14 cellular contexts compared by ENCODE assay signal in the genomic region with DNA sequence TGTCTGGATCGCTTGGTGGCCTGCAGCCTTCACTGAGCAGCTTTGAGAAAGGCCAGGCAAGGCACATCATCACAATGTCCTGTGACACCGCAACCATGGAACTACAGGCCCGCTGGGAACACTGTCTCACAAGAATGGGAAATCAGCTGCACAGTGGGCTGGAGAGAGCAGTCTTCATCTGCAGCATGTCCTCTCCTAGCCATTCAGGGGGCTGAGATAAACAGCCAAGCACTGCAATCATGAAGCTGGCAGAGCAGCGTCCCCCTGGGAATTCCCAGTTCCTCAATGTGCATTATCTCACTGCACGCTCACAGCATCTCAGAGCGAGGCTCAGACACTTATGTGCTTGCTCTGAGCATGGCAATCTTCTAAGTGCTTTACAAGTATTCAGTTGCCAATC. TPM values are rescaled to one million over a fixed set of nuclear protein-coding genes. Genes with fewer than 3 reads are reported as not detected.
DNase-seq lines count a peak whose midpoint lies in the region; ATAC-seq, FAIRE-seq and TF ChIP-seq lines count a peak whose summit lies in the region.
"Had no signal": no experiment of that assay in that cellular context is flagged by ENCODE, and none has a peak within 500 bp of the region (broad histone marks: within the 10 kb centered on the region; RNA-seq: fewer than 3 reads in every experiment).

No MANE protein-coding gene starts in this region.

- no peak for ATAC-seq in left colon
- ATAC-seq: PC-3; stimulated activated naive CD8-positive, alpha-beta T cell treated with anti-CD3 and anti-CD28 coated beads, Interleukin-15, Interleukin-2, amounts not matched to agents 100 U/mL and 50 U/mL, for 24 hours had no signal

- no peaks in the 10 kb centered on the region for H3K27me3 Mint-ChIP-seq in activated CD4-positive, alpha-beta memory T cell treated with anti-CD3 and anti-CD28 coated beads, Interleukin-2, amount 10 ng/mL, durations not matched to agents 7 days and 5 days
- H3K27me3 Mint-ChIP-seq in activated CD4-positive, alpha-beta memory T cell treated with anti-CD3 and anti-CD28 coated beads for 36 hours, result peaks cover 2% of the 10 kb centered on the region
- H3K27me3 Mint-ChIP-seq in activated T-helper 1 cell treated with anti-CD3 and anti-CD28 coated beads, Interleukin-12 subunit alpha, Interleukin-12 subunit beta, Interleukin-2, Interleukin-4 antibody, amounts not matched to agents 30 ng/mL and 10 ng/mL and 1 ng/mL, durations not matched to agents 14 hours and 24 hours and 36 hours (ENCODE audit: insufficient read depth), result no peaks in the 10 kb centered on the region
- H3K27me3 Mint-ChIP-seq: B cell had no signal

- 84 to 89% methylated on average over 6 of the region's 6 CpGs for WGBS in GM23248 (ENCODE audit: low coverage in 1 of 2, low lambda C conversion rate in 2 of 2, missing lambda C conversion rate in 2 of 2), 2 experiments

- H2AFZ ChIP-seq in GM23248 (no peak overlapping the region), osteoblast (ENCODE audit: low read length) (no peak overlapping the region)

- H3K36me3 Mint-ChIP-seq in activated CD4-positive, alpha-beta memory T cell treated with anti-CD3 and anti-CD28 coated beads, Interleukin-2, amount 10 ng/mL, durations not matched to agents 7 days and 5 days (ENCODE audit: low read depth), result peaks cover 76% of the 10 kb centered on the region
- H3K36me3 Mint-ChIP-seq in activated CD4-positive, alpha-beta memory T cell treated with anti-CD3 and anti-CD28 coated beads for 36 hours, result peaks cover 31% of the 10 kb centered on the region
- H3K36me3 Mint-ChIP-seq in activated T-helper 1 cell treated with anti-CD3 and anti-CD28 coated beads, Interleukin-12 subunit alpha, Interleukin-12 subunit beta, Interleukin-2, Interleukin-4 antibody, amounts not matched to agents 30 ng/mL and 10 ng/mL and 1 ng/mL, durations not matched to agents 14 hours and 24 hours and 36 hours (ENCODE audit: low read depth), result peaks cover 42% of the 10 kb centered on the region

- no peaks in the 10 kb centered on the region for H4K20me1 ChIP-seq in GM23248 (ENCODE audit: insufficient read depth)
- no peaks in the 10 kb centered on the region for H4K20me1 ChIP-seq in osteoblast (ENCODE audit: insufficient read depth, low read length)

- no peak for FAIRE-seq in H54 (lab: Jason Lieb, UNC)

- H3K4me2 ChIP-seq in GM23248 (ENCODE audit: unreplicated experiment) (no peak overlapping the region), osteoblast (ENCODE audit: insufficient read depth, low read length) (no peak overlapping the region)
- H3K4me2 ChIP-seq: KMS-11 had no signal

- peak overlapping the region; percentile 84 for H3K4me3 Mint-ChIP-seq in activated CD4-positive, alpha-beta memory T cell treated with anti-CD3 and anti-CD28 coated beads, Interleukin-2, amount 10 ng/mL, durations not matched to agents 7 days and 5 days
- no peak overlapping the region for H3K4me3 Mint-ChIP-seq in activated CD4-positive, alpha-beta memory T cell treated with anti-CD3 and anti-CD28 coated beads for 36 hours
- H3K4me3 Mint-ChIP-seq in activated T-helper 1 cell treated with anti-CD3 and anti-CD28 coated beads, Interleukin-12 subunit alpha, Interleukin-12 subunit beta, Interleukin-2, Interleukin-4 antibody, amounts not matched to agents 30 ng/mL and 10 ng/mL and 1 ng/mL, durations not matched to agents 14 hours and 24 hours and 36 hours, result peak overlapping the region; percentile 74

- in situ Hi-C loops in GM23248 (cut with MboI), result no loop called here

- H3K27ac ChIP-seq in GM23248, result no peak overlapping the region
- H3K27ac ChIP-seq in osteoblast (ENCODE audit: low read depth, low read length), result no peak overlapping the region
- H3K27ac ChIP-seq: KMS-11 had no signal

- no peaks in the 10 kb centered on the region for H3K36me3 ChIP-seq in GM23248 (ENCODE audit: low read depth)
- H3K36me3 ChIP-seq in osteoblast (ENCODE audit: insufficient read depth, low read length), result no peaks in the 10 kb centered on the region

- intact Hi-C loops in activated CD4-positive, alpha-beta memory T cell treated with anti-CD3 and anti-CD28 coated beads for 36 hours (cut with micrococcal nuclease), result loop anchor here (2.0 kb wide), 1 partner anchor 29 kb away; no protein-coding TSS in a partner anchor
- intact Hi-C loops in activated T-helper 1 cell treated with anti-CD3 and anti-CD28 coated beads, Interleukin-12 subunit alpha, Interleukin-12 subunit beta, Interleukin-2, Interleukin-4 antibody, amounts not matched to agents 30 ng/mL and 10 ng/mL and 1 ng/mL, durations not matched to agents 14 hours and 24 hours and 36 hours (cut with micrococcal nuclease), result no loop called here
- intact Hi-C loops in left colon (cut with DNase I, micrococcal nuclease), result no loop called here

- no peak overlapping the region for H3K4me3 ChIP-seq in GM23248
- no peak overlapping the region for H3K4me3 ChIP-seq in osteoblast (ENCODE audit: insufficient read depth, low read length)

- H3K27ac Mint-ChIP-seq in activated CD4-positive, alpha-beta memory T cell treated with anti-CD3 and anti-CD28 coated beads, Interleukin-2, amount 10 ng/mL, durations not matched to agents 7 days and 5 days, result peak overlapping the region; percentile 84
- no peak overlapping the region for H3K27ac Mint-ChIP-seq in activated CD4-positive, alpha-beta memory T cell treated with anti-CD3 and anti-CD28 coated beads for 36 hours
- H3K27ac Mint-ChIP-seq in activated T-helper 1 cell treated with anti-CD3 and anti-CD28 coated beads, Interleukin-12 subunit alpha, Interleukin-12 subunit beta, Interleukin-2, Interleukin-4 antibody, amounts not matched to agents 30 ng/mL and 10 ng/mL and 1 ng/mL, durations not matched to agents 14 hours and 24 hours and 36 hours, result no peak overlapping the region
- H3K27ac Mint-ChIP-seq: B cell had no signal

- H3K9ac ChIP-seq in GM23248, result no peak overlapping the region
- H3K9ac ChIP-seq: KMS-11 had no signal

- H3K4me1 Mint-ChIP-seq in activated CD4-positive, alpha-beta memory T cell treated with anti-CD3 and anti-CD28 coated beads, Interleukin-2, amount 10 ng/mL, durations not matched to agents 7 days and 5 days, result peaks cover 65% of the 10 kb centered on the region
- H3K4me1 Mint-ChIP-seq in activated CD4-positive, alpha-beta memory T cell treated with anti-CD3 and anti-CD28 coated beads for 36 hours (ENCODE audit: low read depth), result peaks cover 7% of the 10 kb centered on the region
- H3K4me1 Mint-ChIP-seq in activated T-helper 1 cell treated with anti-CD3 and anti-CD28 coated beads, Interleukin-12 subunit alpha, Interleukin-12 subunit beta, Interleukin-2, Interleukin-4 antibody, amounts not matched to agents 30 ng/mL and 10 ng/mL and 1 ng/mL, durations not matched to agents 14 hours and 24 hours and 36 hours (ENCODE audit: low read depth), result peaks cover 57% of the 10 kb centered on the region

- H3K4me1 ChIP-seq in GM23248 (ENCODE audit: insufficient read depth), result no peaks in the 10 kb centered on the region
- peaks cover 6% of the 10 kb centered on the region for H3K4me1 ChIP-seq in osteoblast (ENCODE audit: insufficient read depth, low read length)

- peaks cover 37% of the 10 kb centered on the region for H3K27me3 ChIP-seq in GM23248 (replicated peaks; ENCODE audit: insufficient read depth)
- H3K27me3 ChIP-seq in osteoblast (ENCODE audit: insufficient read depth, low read length), result peaks cover 12% of the 10 kb centered on the region

- POLR2A ChIA-PET in activated CD4-positive, alpha-beta memory T cell treated with anti-CD3 and anti-CD28 coated beads, Interleukin-2, amount 10 ng/mL, durations not matched to agents 7 days and 5 days (lab: Charles Lee), result interaction anchor here (1.1 to 7.0 kb wide), 4 partner anchors 14 to 55 kb away, joined by 3 to 221 read pairs (median 36); a partner anchor contains a TSS
- POLR2A ChIA-PET in activated CD4-positive, alpha-beta memory T cell treated with anti-CD3 and anti-CD28 coated beads for 36 hours (lab: Charles Lee), result no interaction called here

- no peaks in the 10 kb centered on the region for H3K79me2 ChIP-seq in GM23248 (ENCODE audit: insufficient read depth)
- no peaks in the 10 kb centered on the region for H3K79me2 ChIP-seq in osteoblast (ENCODE audit: insufficient read depth, low read length)

- no peaks in the 10 kb centered on the region for H3K9me2 ChIP-seq in GM23248 (ENCODE audit: insufficient read depth)

- no peaks in the 10 kb centered on the region for H3F3A ChIP-seq in GM23248 (ENCODE audit: insufficient read depth)

- TF ChIP-seq CTCF in osteoblast (IDR thresholded peaks at IDR 0.05; ENCODE audit: extremely low read depth, low read depth, low read length), result no peak

- CTCF ChIA-PET in activated CD4-positive, alpha-beta memory T cell treated with anti-CD3 and anti-CD28 coated beads, Interleukin-2, amount 10 ng/mL, durations not matched to agents 7 days and 5 days (lab: Charles Lee), result interaction anchor here (5.2 kb wide), 1 partner anchor 14 kb away, joined by 143 read pairs; a partner anchor contains a TSS
- CTCF ChIA-PET in activated CD4-positive, alpha-beta memory T cell treated with anti-CD3 and anti-CD28 coated beads for 36 hours (lab: Charles Lee), result no interaction called here

- H3K9me3 ChIP-seq in GM23248 (ENCODE audit: low read depth) (no peaks in the 10 kb centered on the region), osteoblast (ENCODE audit: low read depth, low read length) (no peaks in the 10 kb centered on the region)

- no peak for DNase-seq in activated CD4-positive, alpha-beta memory T cell treated with anti-CD3 and anti-CD28 coated beads, Interleukin-2, amount 10 ng/mL, durations not matched to agents 7 days and 5 days
- no peak for DNase-seq in activated CD4-positive, alpha-beta memory T cell treated with anti-CD3 and anti-CD28 coated beads for 36 hours
- DNase-seq in GM23248, result peak; percentile 3
- DNase-seq in activated T-helper 1 cell treated with anti-CD3 and anti-CD28 coated beads, Interleukin-12 subunit alpha, Interleukin-12 subunit beta, Interleukin-2, Interleukin-4 antibody, amounts not matched to agents 30 ng/mL and 10 ng/mL and 1 ng/mL, durations not matched to agents 14 hours and 24 hours and 36 hours (ENCODE audit: low spot score), result no peak
- peak; percentile 47 for DNase-seq in osteoblast (ENCODE audit: insufficient read length, low spot score, missing footprints)
- no peak for DNase-seq in left colon
- DNase-seq in H54 (ENCODE audit: insufficient read length, low spot score), result no peak
- DNase-seq in GOT3 (lab: John Stamatoyannopoulos, UW), result no peak
- DNase-seq: dermis blood vessel endothelial cell; PC-3; stimulated activated CD4-positive, alpha-beta T cell treated with anti-CD3 and anti-CD28 coated beads, Interleukin-4, amount 100 ng/mL, for 24 hours; stimulated activated naive CD8-positive, alpha-beta T cell treated with anti-CD3 and anti-CD28 coated beads, Interleukin-15, Interleukin-2, amounts not matched to agents 100 U/mL and 50 U/mL, for 24 hours had no signal

- TF ChIP-seq POLR2A in H54 (IDR thresholded peaks at IDR 0.05; ENCODE audit: low read depth, low read length), result no peak

- peaks cover 34% of the 10 kb centered on the region for H3K9me3 Mint-ChIP-seq in activated CD4-positive, alpha-beta memory T cell treated with anti-CD3 and anti-CD28 coated beads, Interleukin-2, amount 10 ng/mL, durations not matched to agents 7 days and 5 days
- H3K9me3 Mint-ChIP-seq in activated CD4-positive, alpha-beta memory T cell treated with anti-CD3 and anti-CD28 coated beads for 36 hours, result peaks cover 21% of the 10 kb centered on the region
- peaks cover 27% of the 10 kb centered on the region for H3K9me3 Mint-ChIP-seq in activated T-helper 1 cell treated with anti-CD3 and anti-CD28 coated beads, Interleukin-12 subunit alpha, Interleukin-12 subunit beta, Interleukin-2, Interleukin-4 antibody, amounts not matched to agents 30 ng/mL and 10 ng/mL and 1 ng/mL, durations not matched to agents 14 hours and 24 hours and 36 hours

RNA-seq across cellular contexts. Expression of a gene that starts 1.9 kb away (rescaled TPM):
- 10 to 100 TPM; 84.8 to 91.1 TPM for total RNA-seq in activated CD4-positive, alpha-beta memory T cell treated with anti-CD3 and anti-CD28 coated beads, Interleukin-2, amount 10 ng/mL, durations not matched to agents 7 days and 5 days
- 1 to 10 TPM; 6.6 to 6.8 TPM for total RNA-seq in activated CD4-positive, alpha-beta memory T cell treated with anti-CD3 and anti-CD28 coated beads for 36 hours
- 0.13 TPM in 1 of 2 replicates, not detected in the other for total RNA-seq in GM23248 (2014; rRNA removed; shearing (Covaris generic))
- 0.11 TPM in 1 of 2 replicates, not detected in the other for polyA plus RNA-seq in GM23248 (2016; fragmentation: Nextera tagmentation; extraction: Ambion mirVana)
- 4.1 and 7.4 TPM in 2 replicates for total RNA-seq in activated T-helper 1 cell treated with anti-CD3 and anti-CD28 coated beads, Interleukin-12 subunit alpha, Interleukin-12 subunit beta, Interleukin-2, Interleukin-4 antibody, amounts not matched to agents 30 ng/mL and 10 ng/mL and 1 ng/mL, durations not matched to agents 14 hours and 24 hours and 36 hours
- total RNA-seq in osteoblast, result 2.1 and 2.2 TPM in 2 replicates
- 10 to 100 TPM in 1 of 2 donors, 1 to 10 TPM in 1; 4.6 to 12.0 TPM for total RNA-seq in left colon

RNA-seq across cellular contexts. Expression of a gene that starts 13.8 kb away (rescaled TPM):
- total RNA-seq in activated CD4-positive, alpha-beta memory T cell treated with anti-CD3 and anti-CD28 coated beads, Interleukin-2, amount 10 ng/mL, durations not matched to agents 7 days and 5 days, result 100 to 1,000 TPM; 119 to 120 TPM
- total RNA-seq in activated CD4-positive, alpha-beta memory T cell treated with anti-CD3 and anti-CD28 coated beads for 36 hours, result 1 to 10 TPM; 7.9 to 8.6 TPM
- total RNA-seq in GM23248 (2014; rRNA removed; shearing (Covaris generic)), result not detected in 2 replicates
- polyA plus RNA-seq in GM23248 (2016; fragmentation: Nextera tagmentation; extraction: Ambion mirVana), result not detected in 2 replicates
- 2.2 and 2.4 TPM in 2 replicates for total RNA-seq in activated T-helper 1 cell treated with anti-CD3 and anti-CD28 coated beads, Interleukin-12 subunit alpha, Interleukin-12 subunit beta, Interleukin-2, Interleukin-4 antibody, amounts not matched to agents 30 ng/mL and 10 ng/mL and 1 ng/mL, durations not matched to agents 14 hours and 24 hours and 36 hours
- total RNA-seq in osteoblast, result 0.29 and 0.72 TPM in 2 replicates
- total RNA-seq in left colon, result 10 to 100 TPM in 1 of 2 donors, 1 to 10 TPM in 1; 7.8 to 10.9 TPM

RNA-seq across cellular contexts. Expression of a gene that starts 53.4 kb away (rescaled TPM):
- total RNA-seq in activated CD4-positive, alpha-beta memory T cell treated with anti-CD3 and anti-CD28 coated beads, Interleukin-2, amount 10 ng/mL, durations not matched to agents 7 days and 5 days, result 10 to 100 TPM; 20.0 to 21.0 TPM
- 10 to 100 TPM; 21.4 to 22.7 TPM for total RNA-seq in activated CD4-positive, alpha-beta memory T cell treated with anti-CD3 and anti-CD28 coated beads for 36 hours
- 3.5 and 5.7 TPM in 2 replicates for total RNA-seq in GM23248 (2014; rRNA removed; shearing (Covaris generic))
- 0.60 and 0.67 TPM in 2 replicates for polyA plus RNA-seq in GM23248 (2016; fragmentation: Nextera tagmentation; extraction: Ambion mirVana)
- 14.4 and 16.6 TPM in 2 replicates for total RNA-seq in activated T-helper 1 cell treated with anti-CD3 and anti-CD28 coated beads, Interleukin-12 subunit alpha, Interleukin-12 subunit beta, Interleukin-2, Interleukin-4 antibody, amounts not matched to agents 30 ng/mL and 10 ng/mL and 1 ng/mL, durations not matched to agents 14 hours and 24 hours and 36 hours
- total RNA-seq in osteoblast (15.9 and 18.0 TPM in 2 replicates), left colon (10 to 100 TPM; 20.7 to 21.2 TPM)

Comparison
In these comparisons a context has a peak if more than half of its experiments do, and no peak if none do; other contexts are left out.
1. RNA of a gene that starts 1.9 kb away (total RNA-seq): 84.8 to 91.1 TPM in activated CD4-positive, alpha-beta memory T cell treated with anti-CD3 and anti-CD28 coated beads, Interleukin-2, amount 10 ng/mL, durations not matched to agents 7 days and 5 days; 4.6 to 12.0 TPM in left colon, 6.6 to 6.8 TPM in activated CD4-positive, alpha-beta memory T cell treated with anti-CD3 and anti-CD28 coated beads for 36 hours, 4.1 to 7.4 TPM in activated T-helper 1 cell treated with anti-CD3 and anti-CD28 coated beads, Interleukin-12 subunit alpha, Interleukin-12 subunit beta, Interleukin-2, Interleukin-4 antibody, amounts not matched to agents 30 ng/mL and 10 ng/mL and 1 ng/mL, durations not matched to agents 14 hours and 24 hours and 36 hours, 2.1 to 2.2 TPM in osteoblast and 0.13 TPM in GM23248; every median in the first group is over 4 times any median in the second.
2. RNA of a gene that starts 13.8 kb away (total RNA-seq): 119 to 120 TPM in activated CD4-positive, alpha-beta memory T cell treated with anti-CD3 and anti-CD28 coated beads, Interleukin-2, amount 10 ng/mL, durations not matched to agents 7 days and 5 days; 7.8 to 10.9 TPM in left colon, 7.9 to 8.6 TPM in activated CD4-positive, alpha-beta memory T cell treated with anti-CD3 and anti-CD28 coated beads for 36 hours, 2.2 to 2.4 TPM in activated T-helper 1 cell treated with anti-CD3 and anti-CD28 coated beads, Interleukin-12 subunit alpha, Interleukin-12 subunit beta, Interleukin-2, Interleukin-4 antibody, amounts not matched to agents 30 ng/mL and 10 ng/mL and 1 ng/mL, durations not matched to agents 14 hours and 24 hours and 36 hours, 0.29 to 0.72 TPM in osteoblast and not detected in GM23248; every median in the first group is over 10 times any median in the second.
3. DNase-seq: peak in GM23248 (single experiment) and osteoblast (single experiment); none in activated CD4-positive, alpha-beta memory T cell treated with anti-CD3 and anti-CD28 coated beads, Interleukin-2, amount 10 ng/mL, durations not matched to agents 7 days and 5 days (single experiment), activated CD4-positive, alpha-beta memory T cell treated with anti-CD3 and anti-CD28 coated beads for 36 hours (single experiment), activated T-helper 1 cell treated with anti-CD3 and anti-CD28 coated beads, Interleukin-12 subunit alpha, Interleukin-12 subunit beta, Interleukin-2, Interleukin-4 antibody, amounts not matched to agents 30 ng/mL and 10 ng/mL and 1 ng/mL, durations not matched to agents 14 hours and 24 hours and 36 hours (single experiment), left colon (0 of 2), H54 (single experiment) and GOT3 (single experiment).